Comparison of ENCODE assay signal across 9 cellular contexts in genomic region chrX:153411988-153412574, GRCh38. TPM values are rescaled to one million over a fixed set of nuclear protein-coding genes. Genes with fewer than 3 reads are reported as not detected.
A peak's percentile ranks its signal among the peaks of the same experiment; 100 is the strongest.
DNase-seq lines count a peak whose midpoint lies in the region; ATAC-seq and TF ChIP-seq lines count a peak whose summit lies in the region.
"Had no signal": no experiment of that assay in that cellular context is flagged by ENCODE, and none has a peak within 500 bp of the region (broad histone marks: within the 10 kb centered on the region; RNA-seq: fewer than 3 reads in every experiment).

No MANE protein-coding gene starts in this region.

- no peaks in the 10 kb centered on the region for H4K20me1 ChIP-seq in neural progenitor cell (ENCODE audit: low read depth)

- CTCF ChIA-PET in Calu3 (lab: Charles Lee), result no interaction called here

- no peaks in the 10 kb centered on the region for H3F3A ChIP-seq in neural progenitor cell (ENCODE audit: low read depth)

- peaks cover 4% of the 10 kb centered on the region for H3K36me3 Mint-ChIP-seq in Calu3 (ENCODE audit: insufficient read depth, unreplicated experiment)
- no peaks in the 10 kb centered on the region for H3K36me3 Mint-ChIP-seq in neural progenitor cell

- no TSS peak for BruUV-seq in Calu3 (replicated peaks; lab: Mats Ljungman, UMichigan)

- no peaks in the 10 kb centered on the region for H3K36me3 ChIP-seq in neural progenitor cell

- no peaks in the 10 kb centered on the region for H3K9me3 ChIP-seq in neural progenitor cell (ENCODE audit: low read depth)

- peaks cover 23% of the 10 kb centered on the region for H3K27me3 ChIP-seq in neural progenitor cell

- DNase-seq in Calu3 (no peak), NCI-H1105 (lab: John Stamatoyannopoulos, UW) (peak; percentile 67), cerebellum (ENCODE audit: low spot score) (peak; percentile 8), neural progenitor cell (ENCODE audit: low spot score) (peak; percentile 43), GOT3 (lab: John Stamatoyannopoulos, UW) (no peak), NOMO-1 (lab: John Stamatoyannopoulos, UW; ENCODE audit: unreplicated experiment in 2 of 2) (no peak)
- DNase-seq: NCI-H510A treated with DMSO at 0.1 percent for 48 hours had no signal

- H3K4me3 ChIP-seq in neural progenitor cell, result peak overlapping the region; percentile 38

- peak overlapping the region; percentile 82 for H3K4me2 ChIP-seq in neural progenitor cell

- H3K79me2 ChIP-seq in neural progenitor cell (ENCODE audit: low read depth), result no peaks in the 10 kb centered on the region

- H3K4me1 ChIP-seq in neural progenitor cell, result no peaks in the 10 kb centered on the region

- H3K27ac Mint-ChIP-seq in Calu3 (ENCODE audit: unreplicated experiment) (no peak overlapping the region), neural progenitor cell (no peak overlapping the region)

- H3K27ac ChIP-seq in neural progenitor cell, result no peak overlapping the region

- H3K27me3 Mint-ChIP-seq in Calu3 (ENCODE audit: unreplicated experiment), result peaks cover 92% of the 10 kb centered on the region
- peaks cover 14% of the 10 kb centered on the region for H3K27me3 Mint-ChIP-seq in neural progenitor cell (ENCODE audit: insufficient read depth, low read depth)

- H2AFZ ChIP-seq in neural progenitor cell (replicated peaks), result peak overlapping the region; percentile 50

- TF ChIP-seq CTCF in Calu3 (IDR thresholded peaks at IDR 0.05; ENCODE audit: unreplicated experiment) (no peak), neural progenitor cell (IDR thresholded peaks at IDR 0.05) (no peak)

- H3K4me1 Mint-ChIP-seq in Calu3 (ENCODE audit: low read depth, unreplicated experiment), result no peaks in the 10 kb centered on the region
- peaks cover 13% of the 10 kb centered on the region for H3K4me1 Mint-ChIP-seq in neural progenitor cell

- H3K4me3 Mint-ChIP-seq in Calu3 (ENCODE audit: low read depth, unreplicated experiment), result peak overlapping the region; percentile 16
- H3K4me3 Mint-ChIP-seq in neural progenitor cell, result no peak overlapping the region

- H3K9ac ChIP-seq in neural progenitor cell, result no peak overlapping the region

- intact Hi-C loops in Calu3 (cut with micrococcal nuclease; ENCODE audit: unreplicated experiment), result no loop called here

- ATAC-seq in HG02970 (IDR thresholded peaks at IDR 0.05; ENCODE audit: low FRiP score, unreplicated experiment), result no peak
- ATAC-seq in GM21447 (IDR thresholded peaks at IDR 0.05; ENCODE audit: unreplicated experiment), result no peak

- H3K9me3 Mint-ChIP-seq in Calu3 (ENCODE audit: low read depth, unreplicated experiment) (no peaks in the 10 kb centered on the region), neural progenitor cell (peaks cover 29% of the 10 kb centered on the region)

RNA-seq across cellular contexts. Expression of gene ZFP92, which starts 0.8 kb away (rescaled TPM):
- total RNA-seq in Calu3 (2022), result 0.19 and 0.22 TPM in 2 replicates
- total RNA-seq in cerebellum, result 1.5 TPM
- 0.22 TPM in 1 of 2 replicates, not detected in the other for total RNA-seq in neural progenitor cell (ENCODE audit: low replicate concordance)

RNA-seq across cellular contexts. Expression of gene PNMA6E, which starts 10.9 kb away (rescaled TPM):
- not detected in 2 replicates for total RNA-seq in Calu3 (2022)
- total RNA-seq in cerebellum, result not detected
- not detected in 2 replicates for total RNA-seq in neural progenitor cell (ENCODE audit: low replicate concordance)

RNA-seq across cellular contexts. Expression of gene TREX2, which starts 33.8 kb away (rescaled TPM):
- total RNA-seq in Calu3 (2022) (2.0 and 2.2 TPM in 2 replicates), cerebellum (1.3 TPM), neural progenitor cell (ENCODE audit: low replicate concordance) (0.96 TPM in 1 of 2 replicates, not detected in the other)

RNA-seq across cellular contexts. Expression of gene HAUS7, which starts 58.3 kb away (rescaled TPM):
- total RNA-seq in Calu3 (2022), result 38.6 and 40.7 TPM in 2 replicates
- total RNA-seq in cerebellum, result 8.7 TPM
- total RNA-seq in neural progenitor cell (ENCODE audit: low replicate concordance), result 13.1 and 25.9 TPM in 2 replicates

Comparison
In these comparisons a context has a peak if more than half of its experiments do, and no peak if none do; other contexts are left out.
1. DNase-seq: peak in NCI-H1105 (single experiment), cerebellum (single experiment) and neural progenitor cell (single experiment); none in Calu3 (single experiment), GOT3 (single experiment) and NOMO-1 (0 of 2).